Comparison of ENCODE assay signal across 14 cellular contexts in the genomic region with DNA sequence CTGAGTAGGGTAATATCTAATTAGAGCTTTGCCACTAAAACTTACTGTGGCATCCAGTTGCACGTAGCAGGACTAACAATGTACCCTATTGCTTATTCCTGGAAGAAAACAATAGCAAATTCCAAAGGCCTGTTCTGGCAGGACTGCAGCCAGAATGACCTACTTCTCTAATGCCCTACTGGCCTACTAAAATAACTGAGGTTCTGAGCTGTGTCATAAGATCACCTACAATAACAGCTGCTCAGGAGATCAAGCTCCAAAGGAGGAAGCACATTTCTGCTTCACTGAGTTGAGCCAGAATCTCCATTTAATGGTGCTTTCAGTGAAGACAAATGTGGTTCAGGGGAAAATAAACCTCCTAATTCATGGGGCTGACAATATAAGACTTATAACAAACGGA. TPM values are rescaled to one million over a fixed set of nuclear protein-coding genes. Genes with fewer than 3 reads are reported as not detected.
DNase-seq lines count a peak whose midpoint lies in the region; ATAC-seq, FAIRE-seq and TF ChIP-seq lines count a peak whose summit lies in the region.
"Had no signal": no experiment of that assay in that cellular context is flagged by ENCODE, and none has a peak within 500 bp of the region (broad histone marks: within the 10 kb centered on the region; RNA-seq: fewer than 3 reads in every experiment).

No MANE protein-coding gene starts in this region.

- no peaks in the 10 kb centered on the region for H3K36me3 ChIP-seq in H1 (ENCODE audit: control insufficient read depth in 2 of 4, insufficient read depth in 4 of 4, low read length in 3 of 4)
- H3K36me3 ChIP-seq in neural progenitor cell = no peaks in the 10 kb centered on the region
- H3K36me3 ChIP-seq: brain microvascular endothelial cell had no signal

- no peak overlapping the region for H4K91ac ChIP-seq in H1 (replicated peaks; ENCODE audit: insufficient read length, low read length)

- H2BK15ac ChIP-seq in H1 (ENCODE audit: low read length) = no peak overlapping the region

- H3K23ac ChIP-seq in H1 (ENCODE audit: insufficient read length) = no peak overlapping the region

- H2BK120ac ChIP-seq in H1 (replicated peaks; ENCODE audit: low read depth, low read length) = no peak overlapping the region

- H3K4me1 ChIP-seq in H1 (replicated peaks in 1 of 4; ENCODE audit: control insufficient read depth in 3 of 4, insufficient read depth in 4 of 4, low read length in 3 of 4) = peaks cover 0 to 3% (median 0%) of the 10 kb centered on the region in 4 experiments; a peak in 1 of 7 replicates
- H3K4me1 ChIP-seq in neural progenitor cell = no peaks in the 10 kb centered on the region

- no peak overlapping the region for H3K4me3 ChIP-seq in H1 (ENCODE audit: extremely low read depth in 1 of 4, insufficient read depth in 2 of 4, low read depth in 3 of 4, low read length in 4 of 4)
- no peak overlapping the region for H3K4me3 ChIP-seq in neural progenitor cell

- CTCF ChIA-PET in H1 (lab: Charles Lee; ENCODE audit: partially characterized antibody) = interaction anchor here (1.0 to 2.1 kb wide), 6 partner anchors 10 to 436 kb away, joined by 3 to 7 read pairs (median 4); no protein-coding TSS in a partner anchor

- H3K27me3 ChIP-seq in H1 (replicated peaks in 1 of 4; ENCODE audit: control insufficient read depth in 3 of 4, extremely low read depth in 1 of 4, insufficient read depth in 3 of 4, low read length in 3 of 4) = no peaks in the 10 kb centered on the region
- H3K27me3 ChIP-seq in neural progenitor cell = no peaks in the 10 kb centered on the region
- H3K27me3 ChIP-seq: brain microvascular endothelial cell had no signal

- H2BK20ac ChIP-seq in H1 (ENCODE audit: low read length) = peak overlapping the region; percentile 9; the same call in 1 of the 2 replicates

- TF ChIP-seq CTCF in H1 (IDR thresholded peaks at IDR 0.05; ENCODE audit: control extremely low read depth in 1 of 3, insufficient read depth in 1 of 3, low read depth in 1 of 3, low read length in 3 of 3) (no peak), neural progenitor cell (IDR thresholded peaks at IDR 0.05) (no peak)

- H3K4me3 Mint-ChIP-seq in neural progenitor cell = no peak overlapping the region
- H3K4me3 Mint-ChIP-seq: T-helper 1 cell treated with Interleukin-12 subunit alpha and Interleukin-12 subunit beta and Interleukin-4 antibody, amounts not matched to agents 30 μg/mL and 1 μg/mL, for 36 hours had no signal

- FAIRE-seq in H1 (lab: Jason Lieb, UNC) = no peak
- FAIRE-seq: frontal cortex, HepG2 had no signal

- no peaks in the 10 kb centered on the region; the same call in 1 of the 2 replicates for H3K23me2 ChIP-seq in H1 (ENCODE audit: low read depth, low read length)

- H2AFZ ChIP-seq in H1 (ENCODE audit: low read length) = peak overlapping the region; percentile 94; the same call in 1 of the 2 replicates
- no peak overlapping the region for H2AFZ ChIP-seq in neural progenitor cell (replicated peaks)

- H4K20me1 ChIP-seq in H1 (replicated peaks in 1 of 2; ENCODE audit: control insufficient read depth in 1 of 2, insufficient read depth in 2 of 2, low read length in 2 of 2) = no peaks in the 10 kb centered on the region
- no peaks in the 10 kb centered on the region for H4K20me1 ChIP-seq in neural progenitor cell (ENCODE audit: low read depth)

- H3K27me3 Mint-ChIP-seq in neural progenitor cell (ENCODE audit: insufficient read depth, low read depth) = no peaks in the 10 kb centered on the region

- H3K27ac Mint-ChIP-seq in neural progenitor cell = no peak overlapping the region
- H3K27ac Mint-ChIP-seq: T-helper 1 cell treated with Interleukin-12 subunit alpha and Interleukin-12 subunit beta and Interleukin-4 antibody, amounts not matched to agents 30 μg/mL and 1 μg/mL, for 36 hours had no signal

- no peaks in the 10 kb centered on the region for H3K4me1 Mint-ChIP-seq in neural progenitor cell

- POLR2A ChIA-PET in H1 (lab: Charles Lee; ENCODE audit: partially characterized antibody) = no interaction called here

- no peak for ATAC-seq in HG02642 (IDR thresholded peaks at IDR 0.05; ENCODE audit: poor library complexity, unreplicated experiment)
- ATAC-seq: HepG2 had no signal

- no peak overlapping the region for H3K4me2 ChIP-seq in H1 (ENCODE audit: insufficient read depth in 1 of 2, low read depth in 2 of 2, low read length in 2 of 2)
- H3K4me2 ChIP-seq in neural progenitor cell = no peak overlapping the region

- H4K5ac ChIP-seq in H1 (ENCODE audit: insufficient read length, low read depth, low read length) = no peak overlapping the region

- H2BK12ac ChIP-seq in H1 (ENCODE audit: low read depth, low read length) = no peak overlapping the region; the same call in 1 of the 2 replicates

- H3K56ac ChIP-seq in H1 (replicated peaks; ENCODE audit: insufficient read length, low read depth, low read length) = no peak overlapping the region

- no peak for TF ChIP-seq POLR2A in H1 (IDR thresholded peaks at IDR 0.05; ENCODE audit: control extremely low read depth in 1 of 2, low read depth in 2 of 2, low read length in 2 of 2)

- no peak overlapping the region for H4K8ac ChIP-seq in H1 (ENCODE audit: extremely low read depth, insufficient read depth, low read length)

- no peaks in the 10 kb centered on the region for H3K9me3 ChIP-seq in H1 (ENCODE audit: insufficient read depth in 2 of 2, low read depth in 1 of 2, low read length in 1 of 2)
- no peaks in the 10 kb centered on the region for H3K9me3 ChIP-seq in neural progenitor cell (ENCODE audit: low read depth)

- WGBS in H1 (ENCODE audit: extremely low coverage in 1 of 2, insufficient coverage in 1 of 2, insufficient read length in 1 of 2, insufficient replicate concordance in 2 of 2, low coverage in 1 of 2, low lambda C conversion rate in 2 of 2, missing lambda C conversion rate in 1 of 2), 2 experiments = 88% methylated on average over 2 of the region's 2 CpGs; no CpG with 5 or more reads in 1 of the 2 experiments

- H3K36me3 Mint-ChIP-seq in neural progenitor cell = no peaks in the 10 kb centered on the region

- H3K27ac ChIP-seq in H1 (ENCODE audit: low read depth, low read length) (no peak overlapping the region), neural progenitor cell (no peak overlapping the region)
- H3K27ac ChIP-seq: brain microvascular endothelial cell had no signal

- H3K79me2 ChIP-seq in H1 (ENCODE audit: control insufficient read depth in 1 of 2, insufficient read depth in 2 of 2, low read length in 2 of 2) (no peaks in the 10 kb centered on the region), neural progenitor cell (ENCODE audit: low read depth) (no peaks in the 10 kb centered on the region)

- no peak overlapping the region for H2BK5ac ChIP-seq in H1 (ENCODE audit: low read depth, low read length)

- no peak overlapping the region for H3K18ac ChIP-seq in H1 (ENCODE audit: extremely low read depth, low read length)

- H3F3A ChIP-seq in neural progenitor cell (ENCODE audit: low read depth) = no peaks in the 10 kb centered on the region

- no peak overlapping the region for H3K14ac ChIP-seq in H1 (ENCODE audit: insufficient read length)

- H3K9ac ChIP-seq in H1 (replicated peaks in 1 of 4; ENCODE audit: extremely low read depth in 1 of 4, low read depth in 3 of 4, low read length in 3 of 4) (no peak overlapping the region), neural progenitor cell (no peak overlapping the region)

- no peak for TF ChIP-seq RAD21 in H1 (IDR thresholded peaks at IDR 0.05 in 1 of 2, conservative IDR thresholded peaks at IDR 0.05 in 1 of 2; ENCODE audit: low read depth in 2 of 2, low read length in 2 of 2)

- DNase-seq in DMS53 treated with DMSO at 0.1 percent for 48 hours (lab: John Stamatoyannopoulos, UW; ENCODE audit: unreplicated experiment) (peak; percentile 19), OCI-M1 (lab: John Stamatoyannopoulos, UW) (peak; percentile 12), H1 (ENCODE audit: low read depth in 1 of 2, low spot score in 2 of 2) (no peak), neural progenitor cell (ENCODE audit: low spot score) (peak; percentile 7), 8988T (no peak), NCI-H2171 (lab: John Stamatoyannopoulos, UW) (no peak), NCI-H748 treated with DMSO at 0.1 percent for 48 hours (lab: John Stamatoyannopoulos, UW) (no peak)
- DNase-seq: brain microvascular endothelial cell; NCI-H510A treated with DMSO at 0.1 percent for 48 hours; stimulated activated naive CD4-positive, alpha-beta T cell had no signal

- TF ChIP-seq EP300 in H1 (IDR thresholded peaks at IDR 0.05; ENCODE audit: borderline replicate concordance in 1 of 2, low read depth in 2 of 2, low read length in 2 of 2) = no peak

- no peak overlapping the region for H3K4ac ChIP-seq in H1 (replicated peaks; ENCODE audit: insufficient read length, low read depth, low read length)

- no peaks in the 10 kb centered on the region for H3K9me3 Mint-ChIP-seq in neural progenitor cell
- H3K9me3 Mint-ChIP-seq: T-helper 1 cell treated with Interleukin-12 subunit alpha and Interleukin-12 subunit beta and Interleukin-4 antibody, amounts not matched to agents 30 μg/mL and 1 μg/mL, for 36 hours had no signal

- no peaks in the 10 kb centered on the region for H3K79me1 ChIP-seq in H1 (ENCODE audit: low read depth, low read length)

- H2AK5ac ChIP-seq in H1 (ENCODE audit: low read depth, low read length) = no peak overlapping the region

TF ChIP-seq in H1, 55 proteins besides CTCF, POLR2A, EP300 and RAD21:
- TF ChIP-seq RFX5 (IDR thresholded peaks at IDR 0.05; ENCODE audit: borderline replicate concordance, low read depth, low read length) = no peak
- no peak for TF ChIP-seq SIRT6 (IDR thresholded peaks at IDR 0.05; ENCODE audit: low read length)
- no peak for TF ChIP-seq TAF1 (IDR thresholded peaks at IDR 0.05; ENCODE audit: low read depth, low read length)
- no peak for TF ChIP-seq KDM5A (IDR thresholded peaks at IDR 0.05; ENCODE audit: low read length)
- TF ChIP-seq MAFK (IDR thresholded peaks at IDR 0.05; ENCODE audit: low read depth, low read length) = no peak
- TF ChIP-seq SP4 (IDR thresholded peaks at IDR 0.05; ENCODE audit: low read length) = no peak
- no peak for TF ChIP-seq SIN3A (conservative IDR thresholded peaks at IDR 0.05 in 1 of 2, IDR thresholded peaks at IDR 0.05 in 1 of 2; ENCODE audit: low read depth in 1 of 2, low read length in 2 of 2)
- TF ChIP-seq HDAC6 (IDR thresholded peaks at IDR 0.05; ENCODE audit: low read depth, low read length) = no peak
- TF ChIP-seq KDM1A (IDR thresholded peaks at IDR 0.05; ENCODE audit: borderline replicate concordance, low read length) = no peak

RNA-seq across cellular contexts. Expression of a gene that starts 42.2 kb away (rescaled TPM):
- not detected in 2 replicates for total RNA-seq in H1 (2021; fragmentation: NEBNext Ultra II Directional; extraction: Animal tissue kit (Norgen Biotek cat#: 25700))
- polyA plus RNA-seq in H1 (2011; rRNA removed) = not detected in 2 replicates
- not detected for polyA plus RNA-seq in H1 (2011; cell fraction: cytosol; rRNA removed)
- polyA plus RNA-seq in H1 (2011; cell fraction: nucleus; rRNA removed) = not detected
- not detected in 4 replicates for polyA plus RNA-seq in H1 (2012, experiment 1 of 2)
- not detected for polyA plus RNA-seq in H1 (2012, experiment 2 of 2)
- polyA plus RNA-seq in H1 (2013, experiment 1 of 2) = 0.16 TPM
- polyA plus RNA-seq in H1 (2013, experiment 2 of 2) = not detected
- not detected in 2 replicates for polyA minus RNA-seq in H1 (2011; rRNA and poly(A)+ RNA removed)
- not detected for polyA minus RNA-seq in H1 (2011; cell fraction: cytosol; rRNA and poly(A)+ RNA removed)
- polyA minus RNA-seq in H1 (2011; cell fraction: nucleus; rRNA and poly(A)+ RNA removed) = not detected
- not detected in 2 replicates for total RNA-seq in neural progenitor cell (ENCODE audit: low replicate concordance)

Comparison
In these comparisons a context has a peak if more than half of its experiments do, and no peak if none do; other contexts are left out.
1. DNase-seq: peak in DMS53 treated with DMSO at 0.1 percent for 48 hours (single experiment), OCI-M1 (single experiment) and neural progenitor cell (single experiment); none in H1 (0 of 2), 8988T (single experiment), NCI-H2171 (single experiment) and NCI-H748 treated with DMSO at 0.1 percent for 48 hours (single experiment).